ENCODE assay signal across 32 cellular contexts in genomic region chr1:53332833-53333232, GRCh38. TPM values are rescaled to one million over a fixed set of nuclear protein-coding genes. Genes with fewer than 3 reads are reported as not detected.
DNase-seq lines count a peak whose midpoint lies in the region; ATAC-seq and TF ChIP-seq lines count a peak whose summit lies in the region.
"Had no signal": no experiment of that assay in that cellular context is flagged by ENCODE, and none has a peak within 500 bp of the region (broad histone marks: within the 10 kb centered on the region; RNA-seq: fewer than 3 reads in every experiment).

No MANE protein-coding gene starts in this region.

- no peaks in the 10 kb centered on the region for H3K79me2 ChIP-seq in osteoblast (ENCODE audit: insufficient read depth, low read length)

- no peaks in the 10 kb centered on the region for H3K4me1 Mint-ChIP-seq in chondrocyte (ENCODE audit: low read depth)

- intact Hi-C loops in Right ventricle myocardium inferior (cut with DNase I): no loop called here
- intact Hi-C loops in left ventricle myocardium inferior (cut with micrococcal nuclease): no loop called here
- intact Hi-C loops in testis (cut with DNase I; ENCODE audit: low total_unique reads): no loop called here

- H3K4me3 ChIP-seq in left ventricle myocardium inferior: no peak overlapping the region
- no peak overlapping the region for H3K4me3 ChIP-seq in osteoblast (ENCODE audit: insufficient read depth, low read length)
- H3K4me3 ChIP-seq in testis: no peak overlapping the region
- H3K4me3 ChIP-seq: GM23248, psoas muscle, SJCRH30, thyroid gland had no signal

- H2AFZ ChIP-seq in osteoblast (ENCODE audit: low read length): no peak overlapping the region
- H2AFZ ChIP-seq: GM23248 had no signal

- no peak overlapping the region for H3K4me2 ChIP-seq in osteoblast (ENCODE audit: insufficient read depth, low read length)

- DNase-seq in Right ventricle myocardium inferior (ENCODE audit: missing footprints): peak; percentile 20
- no peak for DNase-seq in left ventricle myocardium inferior
- peak; percentile 43 for DNase-seq in chondrocyte (ENCODE audit: low spot score)
- peak; percentile 66 for DNase-seq in osteoblast (ENCODE audit: insufficient read length, low spot score, missing footprints)
- peak; percentile 9 for DNase-seq in testis
- no peak for DNase-seq in cerebellar nuclear complex (lab: John Stamatoyannopoulos, UW)
- DNase-seq: activated CD4-positive, alpha-beta T cell treated with anti-CD3 and anti-CD28 coated beads, Interleukin-2, amount 50 U/mL, for 1 hour; AML-193; cortex of kidney; endodermal cell; foreskin fibroblast; GM23248; midbrain; NCI-H1092; NCI-H1694; NCI-H446; NCI-H82; psoas muscle; stimulated activated CD4-positive, alpha-beta T cell treated with anti-CD3 and anti-CD28 coated beads, Interleukin-15, amount 100 ng/mL, for 24 hours; SW 1271; T-helper 9 cell; thyroid gland; WERI-Rb-1 had no signal

- no peak for TF ChIP-seq POLR2A in testis (IDR thresholded peaks at IDR 0.05)

- no peaks in the 10 kb centered on the region for H3K36me3 Mint-ChIP-seq in chondrocyte (ENCODE audit: low read depth)
- H3K36me3 Mint-ChIP-seq: activated naive CD4-positive, alpha-beta T cell treated with anti-CD3 and anti-CD28 coated beads, Interleukin-2, amount 50 U/mL, for 24 hours had no signal

- H3K27ac Mint-ChIP-seq in chondrocyte (ENCODE audit: unreplicated experiment): no peak overlapping the region
- H3K27ac Mint-ChIP-seq: activated naive CD4-positive, alpha-beta T cell treated with anti-CD3 and anti-CD28 coated beads, Interleukin-2, amount 50 U/mL, for 24 hours; activated T-helper 2 cell treated with anti-CD3 and anti-CD28 coated beads, Interferon-gamma antibody, Interleukin-2, Interleukin-4, amounts not matched to agents 10 μg/mL and 5 μg/mL and 100 μg/mL, durations not matched to agents 14 hours and 24 hours and 36 hours; CD4-positive, alpha-beta T cell; endodermal cell; naive thymus-derived CD4-positive, alpha-beta T cell; stimulated activated naive CD8-positive, alpha-beta T cell treated with anti-CD3 and anti-CD28 coated beads, Interleukin-15, amount 100 ng/mL, for 72 hours had no signal

- H3K27ac ChIP-seq in left ventricle myocardium inferior (replicated peaks): no peak overlapping the region
- no peak overlapping the region for H3K27ac ChIP-seq in osteoblast (ENCODE audit: low read depth, low read length)
- no peak overlapping the region for H3K27ac ChIP-seq in testis
- H3K27ac ChIP-seq: GM23248, psoas muscle, SJCRH30, thyroid gland, WERI-Rb-1 had no signal

- no peak for TF ChIP-seq CTCF in left ventricle myocardium inferior (IDR thresholded peaks at IDR 0.05; ENCODE audit: borderline replicate concordance)
- no peak for TF ChIP-seq CTCF in chondrocyte (IDR thresholded peaks at IDR 0.05)
- TF ChIP-seq CTCF in osteoblast (IDR thresholded peaks at IDR 0.05; ENCODE audit: extremely low read depth, low read depth, low read length): no peak
- no peak for TF ChIP-seq CTCF in testis (IDR thresholded peaks at IDR 0.05)

- H3K36me3 ChIP-seq in left ventricle myocardium inferior (no peaks in the 10 kb centered on the region), osteoblast (ENCODE audit: insufficient read depth, low read length) (no peaks in the 10 kb centered on the region), testis (ENCODE audit: low read depth, missing control alignments) (no peaks in the 10 kb centered on the region)
- H3K36me3 ChIP-seq: SJCRH30, thyroid gland, WERI-Rb-1 had no signal

- H3K27me3 ChIP-seq in left ventricle myocardium inferior (ENCODE audit: low read depth) (peaks cover 22% of the 10 kb centered on the region), osteoblast (ENCODE audit: insufficient read depth, low read length) (peaks cover 11% of the 10 kb centered on the region), testis (no peaks in the 10 kb centered on the region)
- H3K27me3 ChIP-seq: thyroid gland had no signal

- no peak for ATAC-seq in Right ventricle myocardium inferior
- no peak for ATAC-seq in HG03175 (IDR thresholded peaks at IDR 0.05; ENCODE audit: unreplicated experiment)
- ATAC-seq in GM19023 (IDR thresholded peaks at IDR 0.05; ENCODE audit: unreplicated experiment): no peak
- ATAC-seq: esophagus mucosa; naive thymus-derived CD4-positive, alpha-beta T cell; psoas muscle; stimulated activated naive CD8-positive, alpha-beta T cell treated with anti-CD3 and anti-CD28 coated beads, Interleukin-15, amount 100 ng/mL, for 72 hours had no signal

- H3K9me3 ChIP-seq in left ventricle myocardium inferior (replicated peaks) (no peaks in the 10 kb centered on the region), osteoblast (ENCODE audit: low read depth, low read length) (no peaks in the 10 kb centered on the region), testis (no peaks in the 10 kb centered on the region)
- H3K9me3 ChIP-seq: psoas muscle, SJCRH30, thyroid gland had no signal

- H3K4me1 ChIP-seq in left ventricle myocardium inferior: no peaks in the 10 kb centered on the region
- H3K4me1 ChIP-seq in osteoblast (ENCODE audit: insufficient read depth, low read length): no peaks in the 10 kb centered on the region
- peaks cover 10% of the 10 kb centered on the region for H3K4me1 ChIP-seq in testis
- H3K4me1 ChIP-seq: psoas muscle had no signal

- H3K4me3 Mint-ChIP-seq in chondrocyte (ENCODE audit: unreplicated experiment): no peak overlapping the region
- H3K4me3 Mint-ChIP-seq: activated naive CD4-positive, alpha-beta T cell treated with anti-CD3 and anti-CD28 coated beads, Interleukin-2, amount 50 U/mL, for 24 hours; endodermal cell; naive thymus-derived CD4-positive, alpha-beta T cell; stimulated activated naive CD8-positive, alpha-beta T cell treated with anti-CD3 and anti-CD28 coated beads, Interleukin-15, amount 100 ng/mL, for 72 hours had no signal

- no peaks in the 10 kb centered on the region for H4K20me1 ChIP-seq in osteoblast (ENCODE audit: insufficient read depth, low read length)

- 80 to 92% methylated on average over 3 of the region's 3 CpGs for WGBS in testis, 2 donors

- peaks cover 6% of the 10 kb centered on the region for H3K27me3 Mint-ChIP-seq in chondrocyte (ENCODE audit: low read depth)
- H3K27me3 Mint-ChIP-seq: activated naive CD4-positive, alpha-beta T cell treated with anti-CD3 and anti-CD28 coated beads, Interleukin-2, amount 50 U/mL, for 24 hours; CD4-positive, alpha-beta T cell; naive thymus-derived CD4-positive, alpha-beta T cell; stimulated activated naive CD8-positive, alpha-beta T cell treated with anti-CD3 and anti-CD28 coated beads, Interleukin-15, amount 100 ng/mL, for 72 hours had no signal

- no peaks in the 10 kb centered on the region for H3K9me3 Mint-ChIP-seq in chondrocyte (ENCODE audit: low read depth)
- H3K9me3 Mint-ChIP-seq: activated naive CD4-positive, alpha-beta T cell treated with anti-CD3 and anti-CD28 coated beads, Interleukin-2, amount 50 U/mL, for 24 hours; activated T-helper 2 cell treated with anti-CD3 and anti-CD28 coated beads, Interferon-gamma antibody, Interleukin-2, Interleukin-4, amounts not matched to agents 10 μg/mL and 5 μg/mL and 100 μg/mL, durations not matched to agents 14 hours and 24 hours and 36 hours; CD4-positive, alpha-beta T cell; endodermal cell; stimulated activated naive CD8-positive, alpha-beta T cell treated with anti-CD3 and anti-CD28 coated beads, Interleukin-15, amount 100 ng/mL, for 72 hours had no signal

RNA-seq across cellular contexts. Expression of gene LRP8, which starts 5.0 kb away (rescaled TPM):
- total RNA-seq in Right ventricle myocardium inferior (1.2 TPM), left ventricle myocardium inferior (1.8 TPM), chondrocyte (7.1 to 14.5 TPM (median 8.3 TPM) in 3 replicates), osteoblast (8.3 and 11.2 TPM in 2 replicates), testis (100 to 1,000 TPM; 223 to 253 TPM)
- 64.3 TPM for polyA plus RNA-seq in testis (ENCODE audit: insufficient read depth, low read depth, low replicate concordance)

Comparison
In these comparisons a context has a peak if more than half of its experiments do, and no peak if none do; other contexts are left out.
1. DNase-seq: peak in Right ventricle myocardium inferior (single experiment), chondrocyte (single experiment), osteoblast (single experiment) and testis (single experiment); none in left ventricle myocardium inferior (single experiment) and cerebellar nuclear complex (0 of 2).
2. RNA of gene LRP8, which starts 5.0 kb away (total RNA-seq): 223 to 253 TPM in testis; 8.3 to 11.2 TPM in osteoblast, 7.1 to 14.5 TPM in chondrocyte, 1.8 TPM in left ventricle myocardium inferior (single experiment) and 1.2 TPM in Right ventricle myocardium inferior (single experiment); every median in the first group is over 10 times any median in the second.